ENCODE assay signal across 1 cellular context in genomic region chr13:39602277-39602613, GRCh38.
TF ChIP-seq lines count a peak whose summit lies in the region.

No MANE protein-coding gene starts in this region.

TF ChIP-seq in HEK293, 187 proteins besides CTCF, POLR2A, EP300 and RAD21 (continued from another document and continues in another):
- TF ChIP-seq ZBTB10 (tag by site-specific recombination; IDR thresholded peaks at IDR 0.05) (no peak), ZNF561 (tag by site-specific recombination; IDR thresholded peaks at IDR 0.05; ENCODE audit: borderline replicate concordance) (peak; percentile 41; the same call in 1 of the 2 replicates), PBX3 (CRISPR knock-in tag; IDR thresholded peaks at IDR 0.05) (no peak), ZNF529 (tag by site-specific recombination; IDR thresholded peaks at IDR 0.05; ENCODE audit: insufficient replicate concordance) (no peak), ZNF350 (tag by site-specific recombination; IDR thresholded peaks at IDR 0.05) (no peak), FEZF1 (tag by site-specific recombination; IDR thresholded peaks at IDR 0.05) (peak; percentile 50), ZNF184 (tag by site-specific recombination; IDR thresholded peaks at IDR 0.05) (no peak), KLF16 (tag by site-specific recombination; IDR thresholded peaks at IDR 0.05) (no peak), KLF17 (tag by site-specific recombination; IDR thresholded peaks at IDR 0.05) (no peak), ZNF19 (tag by site-specific recombination; IDR thresholded peaks at IDR 0.05; ENCODE audit: low read depth) (no peak), ZNF596 (tag by site-specific recombination; IDR thresholded peaks at IDR 0.05) (no peak), ZNF16 (tag by site-specific recombination; IDR thresholded peaks at IDR 0.05; ENCODE audit: low read depth) (no peak), ZNF530 (tag by site-specific recombination; IDR thresholded peaks at IDR 0.05; ENCODE audit: low read depth) (no peak), ZNF707 (tag by site-specific recombination; IDR thresholded peaks at IDR 0.05) (no peak), ZNF843 (tag by site-specific recombination; IDR thresholded peaks at IDR 0.05) (no peak), PRDM10 (tag by site-specific recombination; IDR thresholded peaks at IDR 0.05) (no peak), ZNF837 (tag by site-specific recombination; IDR thresholded peaks at IDR 0.05) (no peak), SP3 (tag by site-specific recombination; IDR thresholded peaks at IDR 0.05) (no peak), ZNF701 (tag by site-specific recombination; IDR thresholded peaks at IDR 0.05) (no peak), ZIC2 (tag by site-specific recombination; IDR thresholded peaks at IDR 0.05) (peak; percentile 93), ZNF280D (tag by site-specific recombination; IDR thresholded peaks at IDR 0.05) (no peak), WT1 (tag by site-specific recombination; IDR thresholded peaks at IDR 0.05) (no peak), ZBTB48 (tag by site-specific recombination; IDR thresholded peaks at IDR 0.05) (0 out of 2 replicates have a peak, but pooled peaks have one; percentile 44), ZNF449 (tag by site-specific recombination; IDR thresholded peaks at IDR 0.05) (no peak), ZNF302 (tag by site-specific recombination; IDR thresholded peaks at IDR 0.05; ENCODE audit: low read depth) (no peak), BCL6B (tag by site-specific recombination; IDR thresholded peaks at IDR 0.05) (no peak), ZNF645 (tag by site-specific recombination; IDR thresholded peaks at IDR 0.05) (no peak), HOXA7 (CRISPR knock-in tag; IDR thresholded peaks at IDR 0.05; ENCODE audit: borderline replicate concordance) (no peak), ZNF664 (tag by site-specific recombination; IDR thresholded peaks at IDR 0.05) (no peak), PATZ1 (tag by site-specific recombination; IDR thresholded peaks at IDR 0.05) (peak; percentile 78), ZNF335 (tag by site-specific recombination; conservative IDR thresholded peaks at IDR 0.05) (peak; percentile 76; the same call in 1 of the 2 replicates), SP7 (tag by site-specific recombination; IDR thresholded peaks at IDR 0.05) (0 out of 2 replicates have a peak, but pooled peaks have one; percentile 12), ZNF121 (tag by site-specific recombination; IDR thresholded peaks at IDR 0.05) (no peak), ZNF292 (tag by site-specific recombination; IDR thresholded peaks at IDR 0.05; ENCODE audit: borderline replicate concordance, low read depth) (no peak), ZNF114 (tag by site-specific recombination; IDR thresholded peaks at IDR 0.05) (no peak), ZNF513 (tag by site-specific recombination; IDR thresholded peaks at IDR 0.05) (no peak), ZNF549 (tag by site-specific recombination; IDR thresholded peaks at IDR 0.05) (no peak), MEIS1 (CRISPR knock-in tag; IDR thresholded peaks at IDR 0.05; ENCODE audit: borderline replicate concordance) (no peak), ZNF214 (tag by site-specific recombination; IDR thresholded peaks at IDR 0.05; ENCODE audit: borderline replicate concordance) (no peak), ZNF521 (tag by site-specific recombination; IDR thresholded peaks at IDR 0.05) (no peak), OSR2 (tag by site-specific recombination; IDR thresholded peaks at IDR 0.05) (peak; percentile 50), ZNF404 (tag by site-specific recombination; IDR thresholded peaks at IDR 0.05) (no peak)
